In the genomic region with DNA sequence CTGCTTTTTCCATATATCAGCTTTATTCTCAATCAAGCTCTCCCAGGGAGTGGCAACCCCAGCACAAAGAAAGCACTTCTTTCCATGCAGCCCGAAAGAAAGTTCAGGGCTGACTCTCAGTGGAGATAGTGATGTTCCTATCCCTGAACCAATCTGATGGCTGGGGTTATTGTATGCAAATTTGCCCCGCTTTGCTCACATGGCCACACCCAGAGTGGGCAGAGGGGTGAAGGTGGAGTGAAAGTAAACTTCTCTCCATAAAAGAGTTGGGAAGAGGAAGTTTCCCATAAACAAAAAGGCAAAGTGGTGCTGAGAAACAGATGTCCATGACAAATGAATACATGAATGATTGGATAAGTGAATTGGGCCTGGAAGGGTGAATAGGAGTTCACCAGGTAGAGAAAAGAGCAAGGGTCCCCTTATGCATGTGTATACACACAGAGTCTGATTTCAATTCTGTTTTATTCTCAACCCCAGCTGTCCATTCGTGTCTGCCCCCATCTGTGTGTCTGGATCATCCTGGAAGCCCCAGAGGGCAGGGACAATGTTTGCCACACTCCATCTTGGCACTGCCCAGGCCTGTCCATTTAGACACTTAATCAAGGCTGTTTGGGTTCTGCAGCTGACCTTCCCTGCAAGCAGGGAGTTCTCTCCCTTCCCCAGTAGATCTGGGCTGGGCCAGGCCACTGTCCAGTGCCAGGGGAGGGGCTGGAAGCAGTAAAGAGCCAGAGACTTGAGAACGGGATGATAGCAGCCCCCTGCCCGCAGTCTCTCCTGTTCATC, we compare ENCODE assay signal across 18 cellular contexts. TPM values are rescaled to one million over a fixed set of nuclear protein-coding genes. Genes with fewer than 3 reads are reported as not detected.
"Had no signal": no experiment of that assay in that cellular context is flagged by ENCODE, and none has a peak within 500 bp of the region (broad histone marks: within the 10 kb centered on the region; RNA-seq: fewer than 3 reads in every experiment).

No MANE protein-coding gene starts in this region.

- H3K36me3 ChIP-seq: heart right ventricle, spleen, tibial nerve had no signal

- DNase-seq: effector CD4-positive, alpha-beta T cell; endodermal cell; heart right ventricle; islet precursor cell; mammary epithelial cell; naive B cell; spleen; stimulated activated CD4-positive, alpha-beta T cell treated with anti-CD3 and anti-CD28 coated beads, Interleukin-15, amount 100 ng/mL, for 24 hours; stimulated activated CD4-positive, alpha-beta T cell treated with anti-CD3 and anti-CD28 coated beads, Interleukin-1b, Interleukin-23, amount 100 ng/mL, for 48 hours; stimulated activated CD4-positive, alpha-beta T cell treated with anti-CD3 and anti-CD28 coated beads, Interleukin-4, amount 100 ng/mL, for 24 hours had no signal

- H3K27ac Mint-ChIP-seq: endodermal cell; stimulated activated memory B cell treated with anti-CD40 and anti-IgM and Interleukin-4, amounts not matched to agents 10 μg/mL and 1 μg/mL and 100 μg/mL, for 72 hours; stimulated activated naive CD8-positive, alpha-beta T cell treated with anti-CD3 and anti-CD28 coated beads, Interleukin-15, Interleukin-2, amounts not matched to agents 100 ng/mL and 50 ng/mL, for 24 hours had no signal

- H3K9me3 ChIP-seq: heart right ventricle, tibial nerve had no signal

- H3K9me3 Mint-ChIP-seq: endodermal cell; stimulated activated naive CD8-positive, alpha-beta T cell treated with anti-CD3 and anti-CD28 coated beads, Interleukin-15, Interleukin-2, amounts not matched to agents 100 ng/mL and 50 ng/mL, for 24 hours had no signal

- FAIRE-seq: frontal cortex had no signal

- ATAC-seq: heart right ventricle; left lobe of liver; sciatic nerve; stimulated activated memory B cell treated with anti-CD40 and anti-IgM and Interleukin-4, amounts not matched to agents 10 μg/mL and 1 μg/mL and 100 μg/mL, for 72 hours had no signal

- H3K4me3 ChIP-seq: coronary artery, heart right ventricle, spleen, tibial nerve had no signal

- H3K27ac ChIP-seq: coronary artery, heart right ventricle, spleen, tibial nerve had no signal

- H3K4me3 Mint-ChIP-seq: endodermal cell; naive B cell; stimulated activated memory B cell treated with anti-CD40 and anti-IgM and Interleukin-4, amounts not matched to agents 10 μg/mL and 1 μg/mL and 100 μg/mL, for 72 hours; stimulated activated naive CD8-positive, alpha-beta T cell treated with anti-CD3 and anti-CD28 coated beads, Interleukin-15, Interleukin-2, amounts not matched to agents 100 ng/mL and 50 ng/mL, for 24 hours had no signal

- H3K36me3 Mint-ChIP-seq: stimulated activated memory B cell treated with anti-CD40 and anti-IgM and Interleukin-4, amounts not matched to agents 10 μg/mL and 1 μg/mL and 100 μg/mL, for 72 hours had no signal

RNA-seq across cellular contexts. Expression of a gene that starts 14.1 kb away (rescaled TPM):
- total RNA-seq: dermis microvascular lymphatic vessel endothelial cell had no signal
